9 cellular contexts compared by ENCODE assay signal in the genomic region with DNA sequence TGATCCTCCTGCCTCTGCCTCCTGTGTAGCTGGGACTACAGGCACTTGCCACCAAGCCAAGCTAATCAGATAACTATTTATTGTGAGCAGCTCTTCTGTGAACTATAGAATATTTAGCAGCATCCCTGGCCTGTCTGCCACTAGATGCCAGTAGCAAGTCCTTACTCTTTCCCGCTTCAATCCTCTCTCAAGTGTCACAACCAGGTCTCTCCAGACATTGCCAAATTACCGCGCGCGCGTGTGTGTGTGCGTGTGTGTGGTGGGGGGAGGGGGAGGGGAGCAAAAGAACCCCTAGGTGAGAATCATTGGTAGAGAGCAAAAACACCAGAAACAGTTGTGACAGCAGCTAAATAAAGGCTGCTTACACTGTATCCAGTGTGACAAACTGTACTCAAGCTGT. TPM values are rescaled to one million over a fixed set of nuclear protein-coding genes. Genes with fewer than 3 reads are reported as not detected.
DNase-seq lines count a peak whose midpoint lies in the region; ATAC-seq and TF ChIP-seq lines count a peak whose summit lies in the region.
"Had no signal": no experiment of that assay in that cellular context is flagged by ENCODE, and none has a peak within 500 bp of the region (broad histone marks: within the 10 kb centered on the region; RNA-seq: fewer than 3 reads in every experiment).

No MANE protein-coding gene starts in this region.

- DNase-seq in ELR (ENCODE audit: low read depth) (peak; percentile 26), NCI-H1694 treated with DMSO at 0.1 percent for 48 hours (lab: John Stamatoyannopoulos, UW) (peak; percentile 25), cerebellum (ENCODE audit: low spot score) (peak; percentile 8), NCI-H774 (lab: John Stamatoyannopoulos, UW) (no peak)
- DNase-seq in activated CD4-positive, alpha-beta T cell treated with anti-CD3 and anti-CD28 coated beads, Interleukin-2, amount 50 U/mL, for 4 hours, result no peak
- no peak for DNase-seq in CD4-positive, alpha-beta memory T cell

- CTCF ChIA-PET in CD4-positive, alpha-beta memory T cell (lab: Charles Lee; ENCODE audit: partially characterized antibody), result interaction anchor here (1.5 to 1.6 kb wide), 2 partner anchors 10 to 12 kb away, joined by 3 to 4 read pairs; no protein-coding TSS in a partner anchor

- no peak for TF ChIP-seq CTCF in nephron (IDR thresholded peaks at IDR 0.05; ENCODE audit: unreplicated experiment in 3 of 3)

- H3K4me3 ChIP-seq in CD4-positive, alpha-beta memory T cell (ENCODE audit: low read length in 2 of 2), result no peak overlapping the region

- no peak for ATAC-seq in GM21723 (IDR thresholded peaks at IDR 0.05; ENCODE audit: unreplicated experiment)

- POLR2A ChIA-PET in CD4-positive, alpha-beta memory T cell (lab: Charles Lee; ENCODE audit: partially characterized antibody), result interaction anchor here (0.7 kb wide), 1 partner anchor 18 kb away, joined by 3 read pairs; no protein-coding TSS in a partner anchor

- no peaks in the 10 kb centered on the region for H3K9me3 ChIP-seq in CD4-positive, alpha-beta memory T cell (ENCODE audit: control insufficient read depth in 1 of 2, low read length in 2 of 2)

- H3K36me3 Mint-ChIP-seq in nephron (ENCODE audit: low read depth), result no peaks in the 10 kb centered on the region
- H3K36me3 Mint-ChIP-seq in CD4-positive, alpha-beta memory T cell, result peaks cover 10 to 17% of the 10 kb centered on the region in 2 donors

- H3K36me3 ChIP-seq in CD4-positive, alpha-beta memory T cell (ENCODE audit: insufficient read depth, low read length), result no peaks in the 10 kb centered on the region

- H3K27me3 Mint-ChIP-seq in nephron (ENCODE audit: low read depth), result no peaks in the 10 kb centered on the region
- H3K27me3 Mint-ChIP-seq in CD4-positive, alpha-beta memory T cell, result no peaks in the 10 kb centered on the region

- no peak overlapping the region for H3K27ac ChIP-seq in CD4-positive, alpha-beta memory T cell (ENCODE audit: low read depth, low read length)
- H3K27ac ChIP-seq: HL-60 had no signal

- no peak overlapping the region for H3K4me3 Mint-ChIP-seq in nephron
- no peak overlapping the region for H3K4me3 Mint-ChIP-seq in CD4-positive, alpha-beta memory T cell

- H3K4me1 ChIP-seq in CD4-positive, alpha-beta memory T cell (ENCODE audit: insufficient read depth, low read length), result no peaks in the 10 kb centered on the region

- H3K27me3 ChIP-seq in CD4-positive, alpha-beta memory T cell (ENCODE audit: insufficient read depth, low read length), result no peaks in the 10 kb centered on the region

- H3K27ac Mint-ChIP-seq in nephron, result peak overlapping the region; percentile 44 to 72 (median 70)
- peak overlapping the region in 1 of 7 donors; percentile 31 for H3K27ac Mint-ChIP-seq in CD4-positive, alpha-beta memory T cell

- intact Hi-C loops in CD4-positive, alpha-beta memory T cell (cut with micrococcal nuclease), result no loop called here

- peaks cover 28% of the 10 kb centered on the region for H3K4me1 Mint-ChIP-seq in nephron
- peaks cover 24 to 34% (median 30%) of the 10 kb centered on the region in 4 donors for H3K4me1 Mint-ChIP-seq in CD4-positive, alpha-beta memory T cell

- no peaks in the 10 kb centered on the region for H3K9me3 Mint-ChIP-seq in nephron
- no peaks in the 10 kb centered on the region for H3K9me3 Mint-ChIP-seq in CD4-positive, alpha-beta memory T cell

RNA-seq across cellular contexts. Expression of a gene that starts 49.9 kb away (rescaled TPM):
- total RNA-seq in cerebellum, result 40.6 TPM
- 10 to 100 TPM; 36.2 to 38.0 TPM for total RNA-seq in CD4-positive, alpha-beta memory T cell
- polyA plus RNA-seq in CD4-positive, alpha-beta memory T cell, result 10 to 100 TPM; 36.2 to 38.3 TPM

Comparison
In these comparisons a context has a peak if more than half of its experiments do, and no peak if none do; other contexts are left out.
1. DNase-seq: peak in ELR (single experiment), NCI-H1694 treated with DMSO at 0.1 percent for 48 hours (single experiment) and cerebellum (single experiment); none in NCI-H774 (single experiment), activated CD4-positive, alpha-beta T cell treated with anti-CD3 and anti-CD28 coated beads, Interleukin-2, amount 50 U/mL, for 4 hours (0 of 2) and CD4-positive, alpha-beta memory T cell (0 of 5).